Comparison of ENCODE assay signal across 8 cellular contexts in genomic region chr6:41366150-41366549, GRCh38. TPM values are rescaled to one million over a fixed set of nuclear protein-coding genes. Genes with fewer than 3 reads are reported as not detected.
"Had no signal": no experiment of that assay in that cellular context is flagged by ENCODE, and none has a peak within 500 bp of the region (broad histone marks: within the 10 kb centered on the region; RNA-seq: fewer than 3 reads in every experiment).

No MANE protein-coding gene starts in this region.

- H3K4me3 ChIP-seq: K562 had no signal

- H3K36me3 Mint-ChIP-seq: IgD-negative memory B cell had no signal

- H3K27ac ChIP-seq: HL-60 had no signal

- FAIRE-seq: HepG2, K562 had no signal

- H3K4me3 Mint-ChIP-seq: IgD-negative memory B cell had no signal

- H3K27ac Mint-ChIP-seq: IgD-negative memory B cell had no signal

- DNase-seq: IMR-90, KBM-7 had no signal

RNA-seq across cellular contexts. Expression of gene NCR2, which starts 30.7 kb away (rescaled TPM):
- total RNA-seq: HepG2, HT-29, HT1080, IMR-90, K562 had no signal
- polyA plus RNA-seq: HepG2, IgD-negative memory B cell, IMR-90, K562 had no signal
